In genomic region chr5:10331341-10331796, GRCh38 we compare ENCODE assay signal across 8 cellular contexts. TPM values are rescaled to one million over a fixed set of nuclear protein-coding genes. Genes with fewer than 3 reads are reported as not detected.
A peak's percentile ranks its signal among the peaks of the same experiment; 100 is the strongest.
DNase-seq lines count a peak whose midpoint lies in the region; ATAC-seq and TF ChIP-seq lines count a peak whose summit lies in the region.
"Had no signal": no experiment of that assay in that cellular context is flagged by ENCODE, and none has a peak within 500 bp of the region (broad histone marks: within the 10 kb centered on the region; RNA-seq: fewer than 3 reads in every experiment).

No MANE protein-coding gene starts in this region.

- no peaks in the 10 kb centered on the region for H3K36me3 Mint-ChIP-seq in type B pancreatic cell

- 41% methylated on average over 7 of the region's 7 CpGs for WGBS in suprapubic skin

- peaks cover 59% of the 10 kb centered on the region for H3K27me3 Mint-ChIP-seq in type B pancreatic cell

- H3K4me3 ChIP-seq in astrocyte of the spinal cord (ENCODE audit: low read depth, low read length) (no peak overlapping the region), suprapubic skin (no peak overlapping the region)
- H3K4me3 ChIP-seq: GM12878 had no signal

- H3K9me3 Mint-ChIP-seq in type B pancreatic cell, result no peaks in the 10 kb centered on the region

- H3K36me3 ChIP-seq in suprapubic skin, result no peaks in the 10 kb centered on the region

- H3K9me3 ChIP-seq in suprapubic skin, result no peaks in the 10 kb centered on the region

- ATAC-seq in left colon (peak; percentile 49), GM18868 (IDR thresholded peaks at IDR 0.05; ENCODE audit: unreplicated experiment) (no peak)
- ATAC-seq: GM12878 had no signal

- H3K27ac Mint-ChIP-seq in type B pancreatic cell, result no peak overlapping the region

- no peak for TF ChIP-seq CTCF in astrocyte of the spinal cord (IDR thresholded peaks at IDR 0.05; ENCODE audit: low read depth, low read length)
- TF ChIP-seq CTCF in type B pancreatic cell (conservative IDR thresholded peaks at IDR 0.05), result no peak
- no peak for TF ChIP-seq CTCF in suprapubic skin (IDR thresholded peaks at IDR 0.05)

- peaks cover 3% of the 10 kb centered on the region for H3K27me3 ChIP-seq in suprapubic skin

- DNase-seq in NCI-H146 (lab: John Stamatoyannopoulos, UW), result peak; percentile 88
- peak; percentile 92 for DNase-seq in astrocyte of the spinal cord (ENCODE audit: low read depth, low spot score)
- DNase-seq in left colon, result peak; percentile 44 to 70
- peak; percentile 61 for DNase-seq in type B pancreatic cell (ENCODE audit: extremely low spot score, unreplicated experiment)
- no peak for DNase-seq in dermis blood vessel endothelial cell
- no peak for DNase-seq in suprapubic skin (ENCODE audit: low spot score in 2 of 2)

- peaks cover 40% of the 10 kb centered on the region for H3K4me1 ChIP-seq in suprapubic skin

- peaks cover 35% of the 10 kb centered on the region for H3K4me1 Mint-ChIP-seq in type B pancreatic cell (ENCODE audit: unreplicated experiment)

- intact Hi-C loops in left colon (cut with DNase I, micrococcal nuclease), result no loop called here

- TF ChIP-seq EP300 in suprapubic skin (IDR thresholded peaks at IDR 0.05), result no peak

- in situ Hi-C loops in astrocyte of the spinal cord (cut with HindIII; ENCODE audit: low sequenced_read_pairs), result no loop called here

- H3K27ac ChIP-seq in suprapubic skin, result no peak overlapping the region

- no peak for TF ChIP-seq POLR2A in suprapubic skin (IDR thresholded peaks at IDR 0.05)

- peak overlapping the region; percentile 7 for H3K4me3 Mint-ChIP-seq in type B pancreatic cell

RNA-seq across cellular contexts. Expression of gene MARCHF6, which starts 22.1 kb away (rescaled TPM):
- total RNA-seq in left colon, result 100 to 1,000 TPM; 153 to 168 TPM
- 132 and 199 TPM in 2 replicates for total RNA-seq in type B pancreatic cell (ENCODE audit: low replicate concordance)
- total RNA-seq in dermis blood vessel endothelial cell, result 63.8 and 116 TPM in 2 replicates
- 100 to 1,000 TPM in 3 of 4 donors, 10 to 100 TPM in 1; 89.7 to 273 (median 143) TPM for total RNA-seq in suprapubic skin

RNA-seq across cellular contexts. Expression of gene CMBL, which starts 23.7 kb away (rescaled TPM):
- 100 to 1,000 TPM; 172 to 182 TPM for total RNA-seq in left colon
- 12.1 and 32.9 TPM in 2 replicates for total RNA-seq in type B pancreatic cell (ENCODE audit: low replicate concordance)
- 3.6 and 6.3 TPM in 2 replicates for total RNA-seq in dermis blood vessel endothelial cell
- 1 to 10 TPM in 3 of 4 donors, under 1 TPM in 1; 0.93 to 4.8 (median 2.7) TPM for total RNA-seq in suprapubic skin

Comparison
In these comparisons a context has a peak if more than half of its experiments do, and no peak if none do; other contexts are left out.
1. DNase-seq: peak in NCI-H146 (single experiment), astrocyte of the spinal cord (single experiment), left colon (2 of 2) and type B pancreatic cell (single experiment); none in dermis blood vessel endothelial cell (single experiment) and suprapubic skin (0 of 2).